Comparison of ENCODE assay signal across 22 cellular contexts in the genomic region with DNA sequence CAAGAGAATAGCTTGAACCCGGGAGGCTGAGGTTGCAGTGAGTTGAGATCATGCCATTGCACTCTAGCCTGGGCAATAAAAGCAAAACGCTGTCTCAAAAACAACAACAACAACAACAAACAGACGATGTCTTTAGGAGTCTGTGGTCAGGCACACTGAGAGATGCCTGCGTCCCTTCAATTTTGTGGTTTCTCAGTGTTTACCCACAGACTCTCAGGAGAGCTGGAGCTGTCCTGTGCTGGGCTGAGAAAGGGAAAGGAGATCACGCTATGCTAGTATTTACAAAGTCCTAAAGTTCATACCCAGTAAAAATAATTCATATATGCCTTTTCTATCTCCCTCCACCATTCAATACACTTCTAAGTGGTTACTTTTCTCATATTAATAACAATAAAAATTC. TPM values are rescaled to one million over a fixed set of nuclear protein-coding genes. Genes with fewer than 3 reads are reported as not detected.
"Had no signal": no experiment of that assay in that cellular context is flagged by ENCODE, and none has a peak within 500 bp of the region (broad histone marks: within the 10 kb centered on the region; RNA-seq: fewer than 3 reads in every experiment).

No MANE protein-coding gene starts in this region.

- DNase-seq: KBM-7; MM.1S; NCI-H1105; NCI-H1436 treated with DMSO at 0.1 percent for 48 hours; NCI-H1694; NCI-H187 treated with DMSO at 0.1 percent for 48 hours; NCI-H2029 treated with DMSO at 0.1 percent for 48 hours; NCI-H2171; NCI-H226; NCI-H446; NCI-H510A; NCI-H524 treated with DMSO at 0.1 percent for 48 hours; NCI-H774; NK-92 treated with Interleukin-12 subunit alpha and Interleukin-12 subunit beta, amount 100 ng/mL, for 24 hours; PC-3; SHP77; T-helper 1 cell had no signal

- ATAC-seq: Panc1, PC-3, SK-N-SH treated with all-trans-retinoic acid at 6 μM for 48 hours had no signal

- H3K27ac ChIP-seq: RWPE1 had no signal

RNA-seq across cellular contexts. Expression of a gene that starts 6.3 kb away (rescaled TPM):
- total RNA-seq: HT-29, OCI-LY7 had no signal
